ENCODE assay signal across 23 cellular contexts in the genomic region with DNA sequence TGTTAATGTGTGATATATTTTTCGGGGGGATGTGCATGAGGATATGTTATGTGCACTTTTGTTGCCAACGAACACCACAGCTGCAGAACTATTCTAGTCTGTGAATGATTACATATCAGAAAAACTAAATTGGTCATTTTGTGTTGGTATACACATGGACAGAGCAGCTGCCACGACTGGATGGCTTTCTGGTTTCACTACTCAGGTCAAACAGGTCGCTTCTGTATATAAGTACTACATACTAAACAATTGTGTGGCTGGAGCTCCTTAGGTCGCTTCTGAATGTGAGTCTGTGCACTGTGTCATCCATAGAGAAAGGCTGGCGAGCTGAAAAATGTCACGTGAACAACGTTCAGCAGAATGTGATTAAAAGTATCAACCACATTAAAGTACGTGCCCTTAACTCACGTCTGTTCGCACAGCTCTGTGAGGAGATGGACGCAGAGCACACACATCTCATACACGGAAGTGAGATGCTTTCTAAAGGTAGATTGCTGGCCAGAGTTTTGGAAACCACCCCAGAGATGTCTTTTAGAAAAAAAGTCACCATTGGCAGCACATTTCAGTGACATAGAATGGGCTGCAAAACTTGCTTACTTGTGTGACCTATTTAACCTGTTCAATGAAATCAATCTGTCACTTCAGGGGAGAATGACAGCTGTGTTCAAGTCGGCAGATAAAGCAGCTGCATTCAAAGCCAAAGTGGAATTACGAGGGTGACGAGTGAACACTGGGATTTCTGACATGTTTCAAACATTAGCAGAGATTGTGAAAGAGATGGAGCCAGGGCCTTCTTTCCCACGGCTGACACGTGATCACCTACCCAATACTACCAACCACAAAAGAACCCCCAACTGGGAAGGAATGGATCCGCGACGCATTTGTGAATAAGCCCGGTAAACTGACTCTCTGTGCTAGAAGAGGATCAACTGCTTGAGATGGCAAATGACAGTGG.
A peak's percentile ranks its signal among the peaks of the same experiment; 100 is the strongest.
DNase-seq lines count a peak whose midpoint lies in the region; ATAC-seq and TF ChIP-seq lines count a peak whose summit lies in the region.
"Had no signal": no experiment of that assay in that cellular context is flagged by ENCODE, and none has a peak within 500 bp of the region (broad histone marks: within the 10 kb centered on the region; RNA-seq: fewer than 3 reads in every experiment).

No MANE protein-coding gene starts in this region.

- TF ChIP-seq CTCF in GM12865 (IDR thresholded peaks at IDR 0.05; ENCODE audit: insufficient read depth, low read depth, low read length, missing control alignments) (no peak), choroid plexus epithelial cell (conservative IDR thresholded peaks at IDR 0.05; ENCODE audit: low read depth, low read length) (no peak), neural crest cell (conservative IDR thresholded peaks at IDR 0.05) (no peak), GM20000 (IDR thresholded peaks at IDR 0.05; ENCODE audit: extremely low read depth, missing control alignments) (no peak)

- H3K27me3 Mint-ChIP-seq in neural crest cell (ENCODE audit: low read depth) (no peaks in the 10 kb centered on the region), immature natural killer cell (ENCODE audit: low read depth in 3 of 3) (peaks cover 0 to 3% (median 0%) of the 10 kb centered on the region in 3 donors)
- H3K27me3 Mint-ChIP-seq: CD4-positive, alpha-beta T cell; stimulated activated naive B cell treated with anti-CD40 and anti-IgM and Interleukin-4, amounts not matched to agents 10 μg/mL and 1 μg/mL and 100 μg/mL, for 72 hours had no signal

- H3K4me3 ChIP-seq in GM12865 (ENCODE audit: low read depth, low read length) (no peak overlapping the region), choroid plexus epithelial cell (ENCODE audit: low read depth, low read length) (no peak overlapping the region)
- H3K4me3 ChIP-seq: hepatocyte, lung, ovary, thoracic aorta had no signal

- peak; percentile 48 for DNase-seq in GM12865 (ENCODE audit: low read depth)
- peak; percentile 82 for DNase-seq in choroid plexus epithelial cell (ENCODE audit: low read depth)
- DNase-seq in neural crest cell (ENCODE audit: low read depth, low spot score) = no peak
- no peak for DNase-seq in immature natural killer cell
- DNase-seq in NCI-H446 treated with DMSO at 0.1 percent for 48 hours (lab: John Stamatoyannopoulos, UW) = no peak
- DNase-seq in GM20000 (ENCODE audit: low spot score) = no peak
- DNase-seq: activated CD4-positive, alpha-beta T cell treated with anti-CD3 and anti-CD28 coated beads for 4 hours; activated naive CD4-positive, alpha-beta T cell treated with anti-CD3 and anti-CD28 coated beads, Interleukin-2, amount 50 U/mL, for 16 hours; CD4-positive, alpha-beta T cell; cortex of kidney; DMS153; H7; islet precursor cell; NCI-H1105; NCI-H2107; NCI-H526 treated with DMSO at 0.1 percent for 48 hours; ovary; stimulated activated naive B cell treated with anti-CD40 and anti-IgM and Interleukin-4, amounts not matched to agents 10 μg/mL and 1 μg/mL and 100 μg/mL, for 72 hours; SW 1271 had no signal

- H3K4me3 Mint-ChIP-seq in neural crest cell (no peak overlapping the region), immature natural killer cell (no peak overlapping the region)
- H3K4me3 Mint-ChIP-seq: CD4-positive, alpha-beta T cell; stimulated activated naive B cell treated with anti-CD40 and anti-IgM and Interleukin-4, amounts not matched to agents 10 μg/mL and 1 μg/mL and 100 μg/mL, for 72 hours had no signal

- ATAC-seq in HG03432 (IDR thresholded peaks at IDR 0.05; ENCODE audit: unreplicated experiment) = peak; percentile 64
- ATAC-seq: stimulated activated naive B cell treated with anti-CD40 and anti-IgM and Interleukin-4, amounts not matched to agents 10 μg/mL and 1 μg/mL and 100 μg/mL, for 72 hours had no signal

- H3K27ac Mint-ChIP-seq in neural crest cell (ENCODE audit: unreplicated experiment) = peak overlapping the region; percentile 10
- no peak overlapping the region for H3K27ac Mint-ChIP-seq in immature natural killer cell
- H3K27ac Mint-ChIP-seq: CD4-positive, alpha-beta T cell; stimulated activated naive B cell treated with anti-CD40 and anti-IgM and Interleukin-4, amounts not matched to agents 10 μg/mL and 1 μg/mL and 100 μg/mL, for 72 hours had no signal

- H3K4me1 Mint-ChIP-seq in neural crest cell = peaks cover 31% of the 10 kb centered on the region
- no peaks in the 10 kb centered on the region for H3K4me1 Mint-ChIP-seq in immature natural killer cell
- H3K4me1 Mint-ChIP-seq: stimulated activated naive B cell treated with anti-CD40 and anti-IgM and Interleukin-4, amounts not matched to agents 10 μg/mL and 1 μg/mL and 100 μg/mL, for 72 hours had no signal

- H3K9me3 Mint-ChIP-seq in neural crest cell = peaks cover under 1% of the 10 kb centered on the region
- H3K9me3 Mint-ChIP-seq in immature natural killer cell = peaks cover 0 to 20% (median 12%) of the 10 kb centered on the region in 6 donors
- H3K9me3 Mint-ChIP-seq: CD4-positive, alpha-beta T cell; stimulated activated naive B cell treated with anti-CD40 and anti-IgM and Interleukin-4, amounts not matched to agents 10 μg/mL and 1 μg/mL and 100 μg/mL, for 72 hours had no signal

- peaks cover 5% of the 10 kb centered on the region for H3K36me3 Mint-ChIP-seq in neural crest cell (ENCODE audit: low read depth)
- no peaks in the 10 kb centered on the region for H3K36me3 Mint-ChIP-seq in immature natural killer cell
- H3K36me3 Mint-ChIP-seq: stimulated activated naive B cell treated with anti-CD40 and anti-IgM and Interleukin-4, amounts not matched to agents 10 μg/mL and 1 μg/mL and 100 μg/mL, for 72 hours had no signal

Comparison
In these comparisons a context has a peak if more than half of its experiments do, and no peak if none do; other contexts are left out.
1. DNase-seq: peak in GM12865 (single experiment) and choroid plexus epithelial cell (single experiment); none in neural crest cell (single experiment), immature natural killer cell (0 of 3), NCI-H446 treated with DMSO at 0.1 percent for 48 hours (single experiment) and GM20000 (single experiment).